In the genomic region with DNA sequence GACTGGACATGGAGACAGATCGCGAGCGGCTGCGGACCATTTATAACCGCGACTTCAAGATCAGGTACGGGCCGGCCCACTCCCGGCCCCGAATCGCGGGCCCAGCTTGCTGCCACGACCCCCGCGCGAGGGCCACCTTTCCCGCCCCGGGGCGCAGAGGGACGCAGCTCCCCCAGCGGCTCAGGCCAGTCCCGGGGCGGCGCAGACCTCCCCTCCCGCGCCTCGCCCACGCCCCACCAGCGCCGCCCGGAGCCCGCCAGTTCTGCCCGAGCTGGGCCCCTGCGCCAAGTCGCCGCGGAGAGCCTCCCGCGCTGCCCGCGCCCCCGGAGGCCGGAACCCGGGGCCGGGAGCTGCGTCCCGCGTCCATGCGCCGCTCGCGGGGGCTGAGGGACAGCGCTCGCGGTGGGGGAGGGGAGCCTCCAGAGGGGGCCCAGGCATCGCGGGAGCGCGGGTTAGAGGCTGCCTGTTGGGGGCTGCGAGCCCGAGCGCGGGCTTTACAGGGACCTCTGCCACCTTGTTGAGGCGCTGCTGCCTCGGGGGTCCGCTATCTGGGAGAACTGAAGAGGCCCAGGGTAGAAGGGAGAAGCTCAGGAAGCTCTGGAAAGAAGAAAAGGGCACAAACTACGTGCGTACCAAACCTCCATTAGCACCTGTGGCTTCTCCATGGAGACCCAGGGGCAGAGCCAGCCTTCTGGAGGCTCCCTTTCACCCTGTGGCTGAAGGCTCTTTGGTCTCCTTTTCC, we compare ENCODE assay signal across 8 cellular contexts. TPM values are rescaled to one million over a fixed set of nuclear protein-coding genes. Genes with fewer than 3 reads are reported as not detected.
A peak's percentile ranks its signal among the peaks of the same experiment; 100 is the strongest.
DNase-seq lines count a peak whose midpoint lies in the region; ATAC-seq, FAIRE-seq and TF ChIP-seq lines count a peak whose summit lies in the region.

No MANE protein-coding gene starts in this region.

- peaks cover 0 to 24% of the 10 kb centered on the region in 2 donors for H3K36me3 ChIP-seq in gastrocnemius medialis

- H3K4me3 ChIP-seq in gastrocnemius medialis, result peak overlapping the region; percentile 62 to 89 (median 78)

- intact Hi-C loops in gastrocnemius medialis (cut with DNase I; ENCODE audit: low total_unique reads), result loop anchor here (2.0 to 5.0 kb wide), 2 partner anchors 26 to 48 kb away; no protein-coding TSS in a partner anchor

- H3K27ac ChIP-seq in gastrocnemius medialis, result peak overlapping the region; percentile 75 to 84 (median 80)

- peaks cover 14 to 18% of the 10 kb centered on the region in 2 donors for H3K4me1 ChIP-seq in gastrocnemius medialis

- peak in 1 of 5 experiments; percentile 30 for TF ChIP-seq CTCF in gastrocnemius medialis (IDR thresholded peaks at IDR 0.05 in 4 of 5, conservative IDR thresholded peaks at IDR 0.05 in 1 of 5)

- FAIRE-seq in H54 (lab: Jason Lieb, UNC), result no peak

- TF ChIP-seq POLR2A in gastrocnemius medialis (IDR thresholded peaks at IDR 0.05) (peak; percentile 8 to 17), H54 (IDR thresholded peaks at IDR 0.05; ENCODE audit: low read depth, low read length) (no peak)

- ATAC-seq in GM19324 (IDR thresholded peaks at IDR 0.05; ENCODE audit: low FRiP score, unreplicated experiment) (peak; percentile 42), HG03520 (IDR thresholded peaks at IDR 0.05; ENCODE audit: unreplicated experiment) (peak; percentile 33), SK-N-SH treated with all-trans-retinoic acid at 6 μM for 48 hours (peak; percentile 72), gastrocnemius medialis (peak; percentile 65 to 69)

- no peaks in the 10 kb centered on the region for H3K27me3 ChIP-seq in gastrocnemius medialis

- H3K9me3 ChIP-seq in gastrocnemius medialis, result no peaks in the 10 kb centered on the region

- DNase-seq in Ammon's horn (ENCODE audit: low spot score) (peak; percentile 60), amniotic epithelial cell (ENCODE audit: low read depth) (peak; percentile 10), hypothalamus (lab: John Stamatoyannopoulos, UW) (peak in 41 of 51 donors; percentile 14 to 84 (median 60)), gastrocnemius medialis (peak in 1 of 2 donors; percentile 36), H54 (ENCODE audit: insufficient read length, low spot score) (no peak)

- in situ Hi-C loops in gastrocnemius medialis (cut with MboI; ENCODE audit: low sequenced_read_pairs in 4 of 4), result no loop called here

TF ChIP-seq in SK-N-SH treated with all-trans-retinoic acid at 6 μM for 48 hours, 23 proteins besides CTCF, POLR2A, EP300 and RAD21:
- TF ChIP-seq TOX (CRISPR knock-in tag; IDR thresholded peaks at IDR 0.05; ENCODE audit: borderline replicate concordance) (no peak), PATZ1 (CRISPR knock-in tag; IDR thresholded peaks at IDR 0.05; ENCODE audit: borderline replicate concordance) (no peak), SNAI2 (CRISPR knock-in tag; IDR thresholded peaks at IDR 0.05) (no peak), ZC3H10 (CRISPR knock-in tag; IDR thresholded peaks at IDR 0.05) (no peak), ISL1 (CRISPR knock-in tag; IDR thresholded peaks at IDR 0.05) (no peak), ZFP30 (CRISPR knock-in tag; IDR thresholded peaks at IDR 0.05) (no peak), CSDC2 (CRISPR knock-in tag; IDR thresholded peaks at IDR 0.05) (no peak), BACH2 (CRISPR knock-in tag; IDR thresholded peaks at IDR 0.05; ENCODE audit: borderline replicate concordance) (no peak), ESRRG (CRISPR knock-in tag; IDR thresholded peaks at IDR 0.05) (no peak), GLIS3 (CRISPR knock-in tag; IDR thresholded peaks at IDR 0.05) (no peak), ZNF70 (CRISPR knock-in tag; IDR thresholded peaks at IDR 0.05) (no peak), PPARA (CRISPR knock-in tag; IDR thresholded peaks at IDR 0.05; ENCODE audit: borderline replicate concordance) (no peak), ZFP3 (CRISPR knock-in tag; IDR thresholded peaks at IDR 0.05) (no peak), ZNF565 (CRISPR knock-in tag; conservative IDR thresholded peaks at IDR 0.05; ENCODE audit: low read depth) (no peak), TCF4 (CRISPR knock-in tag; IDR thresholded peaks at IDR 0.05; ENCODE audit: borderline replicate concordance) (no peak)
- TF ChIP-seq, protein P1, sequence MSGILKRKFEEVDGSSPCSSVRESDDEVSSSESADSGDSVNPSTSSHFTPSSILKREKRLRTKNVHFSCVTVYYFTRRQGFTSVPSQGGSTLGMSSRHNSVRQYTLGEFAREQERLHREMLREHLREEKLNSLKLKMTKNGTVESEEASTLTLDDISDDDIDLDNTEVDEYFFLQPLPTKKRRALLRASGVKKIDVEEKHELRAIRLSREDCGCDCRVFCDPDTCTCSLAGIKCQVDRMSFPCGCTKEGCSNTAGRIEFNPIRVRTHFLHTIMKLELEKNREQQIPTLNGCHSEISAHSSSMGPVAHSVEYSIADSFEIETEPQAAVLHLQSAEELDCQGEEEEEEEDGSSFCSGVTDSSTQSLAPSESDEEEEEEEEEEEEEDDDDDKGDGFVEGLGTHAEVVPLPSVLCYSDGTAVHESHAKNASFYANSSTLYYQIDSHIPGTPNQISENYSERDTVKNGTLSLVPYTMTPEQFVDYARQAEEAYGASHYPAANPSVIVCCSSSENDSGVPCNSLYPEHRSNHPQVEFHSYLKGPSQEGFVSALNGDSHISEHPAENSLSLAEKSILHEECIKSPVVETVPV (CRISPR knock-in tag; IDR thresholded peaks at IDR 0.05), result no peak
- TF ChIP-seq, protein P2, sequence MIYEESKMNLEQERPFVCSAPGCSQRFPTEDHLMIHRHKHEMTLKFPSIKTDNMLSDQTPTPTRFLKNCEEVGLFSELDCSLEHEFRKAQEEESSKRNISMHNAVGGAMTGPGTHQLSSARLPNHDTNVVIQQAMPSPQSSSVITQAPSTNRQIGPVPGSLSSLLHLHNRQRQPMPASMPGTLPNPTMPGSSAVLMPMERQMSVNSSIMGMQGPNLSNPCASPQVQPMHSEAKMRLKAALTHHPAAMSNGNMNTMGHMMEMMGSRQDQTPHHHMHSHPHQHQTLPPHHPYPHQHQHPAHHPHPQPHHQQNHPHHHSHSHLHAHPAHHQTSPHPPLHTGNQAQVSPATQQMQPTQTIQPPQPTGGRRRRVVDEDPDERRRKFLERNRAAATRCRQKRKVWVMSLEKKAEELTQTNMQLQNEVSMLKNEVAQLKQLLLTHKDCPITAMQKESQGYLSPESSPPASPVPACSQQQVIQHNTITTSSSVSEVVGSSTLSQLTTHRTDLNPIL (CRISPR knock-in tag; IDR thresholded peaks at IDR 0.05; ENCODE audit: low read depth), result no peak
- TF ChIP-seq, protein P3, sequence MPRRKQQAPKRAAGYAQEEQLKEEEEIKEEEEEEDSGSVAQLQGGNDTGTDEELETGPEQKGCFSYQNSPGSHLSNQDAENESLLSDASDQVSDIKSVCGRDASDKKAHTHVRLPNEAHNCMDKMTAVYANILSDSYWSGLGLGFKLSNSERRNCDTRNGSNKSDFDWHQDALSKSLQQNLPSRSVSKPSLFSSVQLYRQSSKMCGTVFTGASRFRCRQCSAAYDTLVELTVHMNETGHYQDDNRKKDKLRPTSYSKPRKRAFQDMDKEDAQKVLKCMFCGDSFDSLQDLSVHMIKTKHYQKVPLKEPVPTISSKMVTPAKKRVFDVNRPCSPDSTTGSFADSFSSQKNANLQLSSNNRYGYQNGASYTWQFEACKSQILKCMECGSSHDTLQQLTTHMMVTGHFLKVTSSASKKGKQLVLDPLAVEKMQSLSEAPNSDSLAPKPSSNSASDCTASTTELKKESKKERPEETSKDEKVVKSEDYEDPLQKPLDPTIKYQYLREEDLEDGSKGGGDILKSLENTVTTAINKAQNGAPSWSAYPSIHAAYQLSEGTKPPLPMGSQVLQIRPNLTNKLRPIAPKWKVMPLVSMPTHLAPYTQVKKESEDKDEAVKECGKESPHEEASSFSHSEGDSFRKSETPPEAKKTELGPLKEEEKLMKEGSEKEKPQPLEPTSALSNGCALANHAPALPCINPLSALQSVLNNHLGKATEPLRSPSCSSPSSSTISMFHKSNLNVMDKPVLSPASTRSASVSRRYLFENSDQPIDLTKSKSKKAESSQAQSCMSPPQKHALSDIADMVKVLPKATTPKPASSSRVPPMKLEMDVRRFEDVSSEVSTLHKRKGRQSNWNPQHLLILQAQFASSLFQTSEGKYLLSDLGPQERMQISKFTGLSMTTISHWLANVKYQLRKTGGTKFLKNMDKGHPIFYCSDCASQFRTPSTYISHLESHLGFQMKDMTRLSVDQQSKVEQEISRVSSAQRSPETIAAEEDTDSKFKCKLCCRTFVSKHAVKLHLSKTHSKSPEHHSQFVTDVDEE (CRISPR knock-in tag; IDR thresholded peaks at IDR 0.05), result no peak

RNA-seq across cellular contexts. Expression of gene MOV10, which starts 0.7 kb away (rescaled TPM):
- total RNA-seq in gastrocnemius medialis, result 1 to 10 TPM; 2.8 to 7.2 (median 4.8) TPM

RNA-seq across cellular contexts. Expression of gene RHOC, which starts 31.8 kb away (rescaled TPM):
- 10 to 100 TPM; 33.1 to 86.5 (median 64.3) TPM for total RNA-seq in gastrocnemius medialis

RNA-seq across cellular contexts. Expression of gene PPM1J, which starts 40.0 kb away (rescaled TPM):
- 1 to 10 TPM; 4.2 to 5.4 (median 4.8) TPM for total RNA-seq in gastrocnemius medialis

RNA-seq across cellular contexts. Expression of gene CAPZA1, which starts 55.5 kb away (rescaled TPM):
- 10 to 100 TPM; 27.1 to 58.1 (median 35.2) TPM for total RNA-seq in gastrocnemius medialis

RNA-seq across cellular contexts. Expression of gene ST7L, which starts 56.2 kb away (rescaled TPM):
- 10 to 100 TPM in 3 of 4 donors, 1 to 10 TPM in 1; 9.6 to 16.7 (median 15.0) TPM for total RNA-seq in gastrocnemius medialis
